1 cellular context compared by ENCODE assay signal in the genomic region with DNA sequence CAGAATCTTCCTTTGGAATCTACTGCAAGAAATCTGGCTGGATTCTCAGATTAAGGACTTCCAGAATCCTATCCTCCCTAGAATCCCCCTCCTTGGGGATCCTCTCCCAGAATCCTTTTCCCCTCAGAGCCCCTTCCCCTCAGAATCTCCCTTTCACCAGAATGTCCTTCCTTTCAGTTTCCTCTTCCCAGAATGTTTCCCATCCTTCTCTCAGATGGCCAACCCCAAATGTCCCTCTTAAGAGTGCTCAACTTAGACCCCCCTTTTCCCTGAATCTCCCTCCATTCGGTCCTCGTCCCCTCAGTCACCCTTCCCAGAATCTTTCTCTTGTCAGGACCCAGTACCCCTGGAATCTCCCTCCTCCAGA.
TF ChIP-seq lines count a peak whose summit lies in the region.

No MANE protein-coding gene starts in this region.

TF ChIP-seq in HepG2, 621 proteins besides CTCF, POLR2A, EP300 and RAD21:
- TF ChIP-seq ZFP36 (IDR thresholded peaks at IDR 0.05; ENCODE audit: borderline replicate concordance, low read depth, low read length, partially characterized antibody) (no peak), PCBP2 (optimal IDR thresholded peaks at IDR 0.05; ENCODE audit: low read depth, low read length, poor library complexity, severe bottlenecking) (peak; percentile 80), ZNF441 (CRISPR knock-in tag; IDR thresholded peaks at IDR 0.05; ENCODE audit: borderline replicate concordance) (0 out of 2 replicates have a peak, but pooled peaks have one; percentile 8)
